8 cellular contexts compared by ENCODE assay signal in genomic region chr12:74728006-74728405, GRCh38.
"Had no signal": no experiment of that assay in that cellular context is flagged by ENCODE, and none has a peak within 500 bp of the region (broad histone marks: within the 10 kb centered on the region; RNA-seq: fewer than 3 reads in every experiment).

No MANE protein-coding gene starts in this region.

- FAIRE-seq: G401.6, GM12878, GM12891, GM12892, GM18507, GM19239 had no signal

- ATAC-seq: GM12878 had no signal

- H3K4me3 ChIP-seq: GM12878 had no signal

- DNase-seq: GDM1, GF-D8 had no signal
